1 cellular context compared by ENCODE assay signal in genomic region chr16:89476379-89476778, GRCh38.
TF ChIP-seq lines count a peak whose summit lies in the region.

No MANE protein-coding gene starts in this region.

TF ChIP-seq in GM12878, 131 proteins besides CTCF, POLR2A, EP300 and RAD21:
- TF ChIP-seq ZBTB40 (IDR thresholded peaks at IDR 0.05; ENCODE audit: borderline replicate concordance) (no peak), HDAC6 (IDR thresholded peaks at IDR 0.05; ENCODE audit: unreplicated experiment) (peak; percentile 2), NR2C2 (IDR thresholded peaks at IDR 0.05; ENCODE audit: borderline replicate concordance, control insufficient read depth, insufficient read length, low read depth) (no peak), CBFB (IDR thresholded peaks at IDR 0.05; ENCODE audit: low read depth) (no peak), REST (IDR thresholded peaks at IDR 0.05; ENCODE audit: low read depth, low read length) (no peak), NRF1 (conservative IDR thresholded peaks at IDR 0.05; ENCODE audit: low read depth, low read length) (no peak), SPI1 (IDR thresholded peaks at IDR 0.05; ENCODE audit: borderline replicate concordance, insufficient read depth, low read depth, low read length) (no peak), KLF5 (IDR thresholded peaks at IDR 0.05; ENCODE audit: partially characterized antibody) (no peak), MLLT1 (IDR thresholded peaks at IDR 0.05) (no peak), ELK1 (IDR thresholded peaks at IDR 0.05; ENCODE audit: low read depth, low read length) (no peak), POLR2AphosphoS5 (IDR thresholded peaks at IDR 0.05; ENCODE audit: low read length) (peak; percentile 56; the same call in 1 of the 2 replicates), USF1 (IDR thresholded peaks at IDR 0.05; ENCODE audit: borderline replicate concordance, extremely low read length, insufficient read depth, low read depth, low read length) (no peak), ZNF384 (IDR thresholded peaks at IDR 0.05; ENCODE audit: borderline replicate concordance, low read depth, low read length) (no peak), EGR1 (IDR thresholded peaks at IDR 0.05; ENCODE audit: borderline replicate concordance in 1 of 2, low read depth in 2 of 2, low read length in 2 of 2) (peak in 1 of 2 experiments; percentile 19; a peak in 1 of 3 replicates), ZNF274 (IDR thresholded peaks at IDR 0.05; ENCODE audit: insufficient read depth, insufficient read length) (no peak), BACH1 (IDR thresholded peaks at IDR 0.05; ENCODE audit: borderline replicate concordance) (0 out of 2 replicates have a peak, but pooled peaks have one; percentile 18), TCF12 (IDR thresholded peaks at IDR 0.05; ENCODE audit: low read depth, low read length) (0 out of 2 replicates have a peak, but pooled peaks have one; percentile 16), CBX3 (IDR thresholded peaks at IDR 0.05; ENCODE audit: borderline replicate concordance, low read depth) (no peak), EED (IDR thresholded peaks at IDR 0.05; ENCODE audit: low read depth) (no peak), NFXL1 (IDR thresholded peaks at IDR 0.05; ENCODE audit: borderline replicate concordance) (no peak), HDGF (IDR thresholded peaks at IDR 0.05) (no peak), SMAD5 (IDR thresholded peaks at IDR 0.05; ENCODE audit: low read depth) (no peak), HDAC2 (IDR thresholded peaks at IDR 0.05) (no peak), CREM (IDR thresholded peaks at IDR 0.05; ENCODE audit: low read depth) (no peak), POU2F2 (IDR thresholded peaks at IDR 0.05; ENCODE audit: borderline replicate concordance, low read depth, low read length) (no peak), STAT1 (conservative IDR thresholded peaks at IDR 0.05) (no peak), GATAD2B (conservative IDR thresholded peaks at IDR 0.05; ENCODE audit: low read depth) (no peak), ESRRA (IDR thresholded peaks at IDR 0.05; ENCODE audit: low read length) (no peak), SUZ12 (IDR thresholded peaks at IDR 0.05; ENCODE audit: unreplicated experiment) (no peak)
